Comparison of ENCODE assay signal across 4 cellular contexts in the genomic region with DNA sequence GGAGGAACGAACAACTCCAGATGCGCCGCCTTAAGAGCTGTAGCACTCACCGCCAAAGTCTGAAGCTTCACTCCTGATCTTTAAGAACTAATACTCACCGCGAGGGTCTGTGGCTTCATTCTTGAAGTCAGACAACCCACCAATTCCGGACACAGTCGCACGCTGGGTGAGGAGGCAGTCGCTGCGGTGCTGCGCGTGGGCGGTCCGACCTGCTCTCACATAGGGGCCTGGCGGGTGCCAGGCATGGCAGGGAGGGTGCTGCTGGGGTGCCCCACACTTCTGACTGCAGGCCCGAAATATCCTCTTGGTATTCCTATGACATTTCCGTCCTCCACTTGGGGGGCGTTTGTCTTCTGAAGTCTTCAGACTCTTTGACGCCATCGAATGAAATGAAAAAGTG. TPM values are rescaled to one million over a fixed set of nuclear protein-coding genes. Genes with fewer than 3 reads are reported as not detected.
"Had no signal": no experiment of that assay in that cellular context is flagged by ENCODE, and none has a peak within 500 bp of the region (broad histone marks: within the 10 kb centered on the region; RNA-seq: fewer than 3 reads in every experiment).

No MANE protein-coding gene starts in this region.

- DNase-seq: GDM1, GF-D8 had no signal

- H3K4me3 ChIP-seq: GM12878 had no signal

- ATAC-seq: GM12878 had no signal

RNA-seq across cellular contexts. Expression of a gene that starts 59.5 kb away (rescaled TPM):
- total RNA-seq: G401 had no signal
